1 cellular context compared by ENCODE assay signal in genomic region chr2:68240446-68240845, GRCh38.
TF ChIP-seq lines count a peak whose summit lies in the region.

No MANE protein-coding gene starts in this region.

TF ChIP-seq in K562, 482 proteins besides CTCF, POLR2A, EP300 and RAD21 (continued from another document):
- no peak for TF ChIP-seq TRIM24 (IDR thresholded peaks at IDR 0.05)
TF ChIP-seq in K562: peak in this region for 1.
